9 cellular contexts compared by ENCODE assay signal in genomic region chr13:28059214-28059613, GRCh38. TPM values are rescaled to one million over a fixed set of nuclear protein-coding genes. Genes with fewer than 3 reads are reported as not detected.
A peak's percentile ranks its signal among the peaks of the same experiment; 100 is the strongest.
DNase-seq lines count a peak whose midpoint lies in the region; ATAC-seq and TF ChIP-seq lines count a peak whose summit lies in the region.
"Had no signal": no experiment of that assay in that cellular context is flagged by ENCODE, and none has a peak within 500 bp of the region (broad histone marks: within the 10 kb centered on the region; RNA-seq: fewer than 3 reads in every experiment).

No MANE protein-coding gene starts in this region.

- H3K4me3 ChIP-seq in GM12875 (ENCODE audit: low read depth, low read length) (no peak overlapping the region), Peyer's patch (no peak overlapping the region), adipocyte (ENCODE audit: low read length) (no peak overlapping the region)
- H3K4me3 ChIP-seq: tibial nerve had no signal

- H3K4me1 ChIP-seq in Peyer's patch = no peaks in the 10 kb centered on the region
- no peaks in the 10 kb centered on the region for H3K4me1 ChIP-seq in adipocyte (ENCODE audit: control insufficient read depth, insufficient read depth, low read length)
- H3K4me1 ChIP-seq: tibial nerve had no signal

- TF ChIP-seq CTCF in GM12875 (IDR thresholded peaks at IDR 0.05; ENCODE audit: borderline replicate concordance, insufficient read depth, low read depth, low read length) (peak; percentile 40; the same call in 1 of the 2 replicates), Peyer's patch (IDR thresholded peaks at IDR 0.05) (peak in 4 of 6 experiments; percentile 15 to 44 (median 42))

- H3K27me3 ChIP-seq in Peyer's patch = no peaks in the 10 kb centered on the region
- peaks cover 28% of the 10 kb centered on the region for H3K27me3 ChIP-seq in adipocyte (replicated peaks; ENCODE audit: control insufficient read depth, insufficient read depth, low read length)
- H3K27me3 ChIP-seq: tibial nerve had no signal

- DNase-seq in AG08395 (ENCODE audit: low spot score) (peak; percentile 13), Peyer's patch (peak; percentile 50 to 65 (median 52)), adipocyte (ENCODE audit: low read depth) (peak; percentile 11), medulla oblongata (ENCODE audit: extremely low spot score) (peak; percentile 14), NCI-H1048 (lab: John Stamatoyannopoulos, UW) (no peak)

- H3K9ac ChIP-seq in adipocyte (ENCODE audit: low read length) = no peak overlapping the region

- no peak for TF ChIP-seq POLR2A in Peyer's patch (IDR thresholded peaks at IDR 0.05)

- H3K27ac ChIP-seq in Peyer's patch = no peak overlapping the region
- H3K27ac ChIP-seq: tibial nerve had no signal

- H3K9me3 ChIP-seq in Peyer's patch = no peaks in the 10 kb centered on the region
- H3K9me3 ChIP-seq in adipocyte (ENCODE audit: control insufficient read depth, low read length) = no peaks in the 10 kb centered on the region
- H3K9me3 ChIP-seq: tibial nerve had no signal

- H3K36me3 ChIP-seq in Peyer's patch (no peaks in the 10 kb centered on the region), adipocyte (ENCODE audit: control insufficient read depth, insufficient read depth, low read length, severe bottlenecking) (no peaks in the 10 kb centered on the region)
- H3K36me3 ChIP-seq: tibial nerve had no signal

- ATAC-seq in HG02763 (IDR thresholded peaks at IDR 0.05; ENCODE audit: unreplicated experiment) (no peak), GM19351 (IDR thresholded peaks at IDR 0.05; ENCODE audit: unreplicated experiment) (no peak)

RNA-seq across cellular contexts. Expression of gene FLT3, which starts 41.2 kb away (rescaled TPM):
- total RNA-seq in Peyer's patch = 10 to 100 TPM in 1 of 4 donors, under 1 TPM in 2, not detected in 1; 0.38 to 10.7 (median 0.67) TPM
